Comparison of ENCODE assay signal across 10 cellular contexts in genomic region chr16:84832488-84833141, GRCh38. TPM values are rescaled to one million over a fixed set of nuclear protein-coding genes. Genes with fewer than 3 reads are reported as not detected.
DNase-seq lines count a peak whose midpoint lies in the region; ATAC-seq and TF ChIP-seq lines count a peak whose summit lies in the region.
"Had no signal": no experiment of that assay in that cellular context is flagged by ENCODE, and none has a peak within 500 bp of the region (broad histone marks: within the 10 kb centered on the region; RNA-seq: fewer than 3 reads in every experiment).

No MANE protein-coding gene starts in this region.

- TF ChIP-seq POLR2A in lower leg skin (IDR thresholded peaks at IDR 0.05), result no peak
- peak in 1 of 2 donors; percentile 17 for TF ChIP-seq POLR2A in suprapubic skin (IDR thresholded peaks at IDR 0.05)

- H3K4me1 ChIP-seq in KMS-11 (ENCODE audit: low read depth, poor library complexity, severe bottlenecking), result no peaks in the 10 kb centered on the region
- peaks cover 77% of the 10 kb centered on the region for H3K4me1 ChIP-seq in suprapubic skin

- no peak overlapping the region; the same call in 1 of the 2 replicates for H2AFZ ChIP-seq in KMS-11 (ENCODE audit: low read depth)

- H3K36me3 ChIP-seq in KMS-11 (ENCODE audit: insufficient read depth) (no peaks in the 10 kb centered on the region), suprapubic skin (no peaks in the 10 kb centered on the region)

- 53 to 66% methylated on average over 18 to 20 of the region's 20 CpGs for WGBS in lower leg skin, 2 donors
- WGBS in suprapubic skin, result 72% methylated on average over 14 of the region's 20 CpGs

- no peaks in the 10 kb centered on the region for H4K20me1 ChIP-seq in KMS-11 (ENCODE audit: insufficient read depth)

- intact Hi-C loops in lower leg skin (cut with DNase I; ENCODE audit: low total_unique reads), result no loop called here

- peak overlapping the region; percentile 29; the same call in 1 of the 2 replicates for H3K4me2 ChIP-seq in KMS-11

- H3K79me2 ChIP-seq in KMS-11 (ENCODE audit: insufficient read depth, low read depth), result no peaks in the 10 kb centered on the region

- ATAC-seq in GM19328 (IDR thresholded peaks at IDR 0.05; ENCODE audit: unreplicated experiment), result no peak

- H3K27me3 ChIP-seq in KMS-11 (ENCODE audit: insufficient read depth, low read depth) (peaks cover 96% of the 10 kb centered on the region), suprapubic skin (no peaks in the 10 kb centered on the region)

- no peak overlapping the region for H3K9ac ChIP-seq in KMS-11

- TF ChIP-seq EP300 in suprapubic skin (IDR thresholded peaks at IDR 0.05), result peak; percentile 100

- H3K9me3 ChIP-seq in suprapubic skin, result no peaks in the 10 kb centered on the region

- DNase-seq in cerebellum (ENCODE audit: low spot score) (peak; percentile 77), lower leg skin (ENCODE audit: low spot score in 2 of 2) (peak; percentile 89 to 98), suprapubic skin (ENCODE audit: low spot score in 2 of 2) (peak; percentile 93 to 95), NCI-H524 (lab: John Stamatoyannopoulos, UW) (no peak), cortex of kidney (lab: John Stamatoyannopoulos, UW) (no peak), germinal center (ENCODE audit: low spot score) (no peak)
- DNase-seq: RPMI8226; stimulated activated CD4-positive, alpha-beta T cell treated with anti-CD3 and anti-CD28 coated beads, Interleukin-4, amount 100 ng/mL, for 1 hour had no signal

- H3K27ac ChIP-seq in KMS-11, result no peak overlapping the region
- H3K27ac ChIP-seq in suprapubic skin, result peak overlapping the region; percentile 77

- TF ChIP-seq CTCF in KMS-11 (conservative IDR thresholded peaks at IDR 0.05; ENCODE audit: low read depth, low read length) (no peak), lower leg skin (IDR thresholded peaks at IDR 0.05) (no peak), suprapubic skin (IDR thresholded peaks at IDR 0.05) (no peak)

- H3K4me3 ChIP-seq in KMS-11 (IDR thresholded peaks at IDR 0.05; ENCODE audit: insufficient read depth, low read depth, low read length) (no peak overlapping the region), lower leg skin (ENCODE audit: low read depth, poor library complexity, severe bottlenecking) (no peak overlapping the region), suprapubic skin (no peak overlapping the region)

RNA-seq across cellular contexts. Expression of gene CRISPLD2, which starts 12.8 kb away (rescaled TPM):
- total RNA-seq in cerebellum (4.8 TPM), lower leg skin (100 to 1,000 TPM in 1 of 4 donors, 10 to 100 TPM in 3; 48.0 to 105 (median 69.5) TPM), suprapubic skin (100 to 1,000 TPM in 1 of 4 donors, 10 to 100 TPM in 3; 54.9 to 109 (median 63.4) TPM)

Comparison
In these comparisons a context has a peak if more than half of its experiments do, and no peak if none do; other contexts are left out.
1. DNase-seq: peak in cerebellum (single experiment), lower leg skin (2 of 2) and suprapubic skin (2 of 2); none in NCI-H524 (0 of 2), cortex of kidney (single experiment) and germinal center (single experiment).